Comparison of ENCODE assay signal across 18 cellular contexts in genomic region chr9:127789179-127789578, GRCh38. TPM values are rescaled to one million over a fixed set of nuclear protein-coding genes. Genes with fewer than 3 reads are reported as not detected.
DNase-seq lines count a peak whose midpoint lies in the region; ATAC-seq, FAIRE-seq and TF ChIP-seq lines count a peak whose summit lies in the region.
"Had no signal": no experiment of that assay in that cellular context is flagged by ENCODE, and none has a peak within 500 bp of the region (broad histone marks: within the 10 kb centered on the region; RNA-seq: fewer than 3 reads in every experiment).

No MANE protein-coding gene starts in this region.

- 75 to 80% methylated on average over 25 of the region's 25 CpGs for WGBS in pancreas, 2 donors

- peaks cover 40% of the 10 kb centered on the region for H3K4me1 Mint-ChIP-seq in activated T-cell treated with anti-CD3 and anti-CD28 coated beads, Interleukin-2, amount 50 U/mL, for 72 hours (ENCODE audit: low read depth)
- H3K4me1 Mint-ChIP-seq in brain = peaks cover 24% of the 10 kb centered on the region

- H3K9me2 ChIP-seq in Loucy (replicated peaks; ENCODE audit: low read depth, low read length) = no peaks in the 10 kb centered on the region

- peaks cover 89% of the 10 kb centered on the region for H3K79me2 ChIP-seq in Loucy (ENCODE audit: insufficient read depth, low read length)

- H3K27ac ChIP-seq in pancreas = peak overlapping the region in 2 of 4 donors; percentile 41 to 53
- H3K27ac ChIP-seq: esophagus muscularis mucosa, lower lobe of right lung, PC-9 had no signal

- H3K27me3 ChIP-seq in Loucy (ENCODE audit: insufficient read depth, low read length, poor library complexity, severe bottlenecking) (peaks cover 4% of the 10 kb centered on the region), pancreas (no peaks in the 10 kb centered on the region)
- H3K27me3 ChIP-seq: esophagus muscularis mucosa had no signal

- intact Hi-C loops in pancreas (cut with DNase I) = no loop called here

- no peaks in the 10 kb centered on the region for H3K9me3 Mint-ChIP-seq in activated T-cell treated with anti-CD3 and anti-CD28 coated beads, Interleukin-2, amount 50 U/mL, for 72 hours
- no peaks in the 10 kb centered on the region for H3K9me3 Mint-ChIP-seq in brain
- H3K9me3 Mint-ChIP-seq: CD14-positive monocyte; T-helper 2 cell treated with Interferon-gamma antibody and Interleukin-4, amounts not matched to agents 5 μg/mL and 100 μg/mL, for 36 hours had no signal

- H3K27ac Mint-ChIP-seq in activated T-cell treated with anti-CD3 and anti-CD28 coated beads, Interleukin-2, amount 50 U/mL, for 72 hours = peak overlapping the region; percentile 63
- H3K27ac Mint-ChIP-seq in brain = no peak overlapping the region
- H3K27ac Mint-ChIP-seq: T-helper 2 cell treated with Interferon-gamma antibody and Interleukin-4, amounts not matched to agents 5 μg/mL and 100 μg/mL, for 36 hours had no signal

- no peaks in the 10 kb centered on the region for H3K27me3 Mint-ChIP-seq in activated T-cell treated with anti-CD3 and anti-CD28 coated beads, Interleukin-2, amount 50 U/mL, for 72 hours (ENCODE audit: low read depth)
- H3K27me3 Mint-ChIP-seq in brain = peaks cover 3% of the 10 kb centered on the region

- H3K4me3 ChIP-seq in Loucy (ENCODE audit: low read length, poor library complexity, severe bottlenecking) (no peak overlapping the region), pancreas (no peak overlapping the region)
- H3K4me3 ChIP-seq: esophagus muscularis mucosa, lower lobe of right lung, PC-9, smooth muscle cell had no signal

- TF ChIP-seq CTCF in Loucy (conservative IDR thresholded peaks at IDR 0.05; ENCODE audit: low read length) (no peak), brain (conservative IDR thresholded peaks at IDR 0.05) (no peak), pancreas (IDR thresholded peaks at IDR 0.05) (no peak)

- H3K9ac ChIP-seq in Loucy (ENCODE audit: low read depth, low read length, poor library complexity, severe bottlenecking) = no peak overlapping the region

- ATAC-seq in activated T-cell treated with anti-CD3 and anti-CD28 coated beads, Interleukin-2, amount 50 U/mL, for 72 hours (replicated peaks in 1 of 2) = no peak
- ATAC-seq in pancreas (no peak), HG03520 (IDR thresholded peaks at IDR 0.05; ENCODE audit: unreplicated experiment) (no peak)
- ATAC-seq: lower lobe of right lung had no signal

- peaks cover 18 to 39% of the 10 kb centered on the region in 2 donors for H3K36me3 Mint-ChIP-seq in activated T-cell treated with anti-CD3 and anti-CD28 coated beads, Interleukin-2, amount 50 U/mL, for 72 hours (ENCODE audit: insufficient read depth in 2 of 2)
- peaks cover 51% of the 10 kb centered on the region for H3K36me3 Mint-ChIP-seq in brain

- FAIRE-seq in pancreas (lab: Jason Lieb, UNC) = no peak

- no peak for DNase-seq in activated T-cell treated with anti-CD3 and anti-CD28 coated beads, Interleukin-2, amount 50 U/mL, for 72 hours
- DNase-seq in activated T-cell treated with anti-CD3 and anti-CD28 coated beads, Interleukin-2, amount 50 U/mL, for 1 hour = no peak
- peak in 4 of 6 donors; percentile 38 to 75 (median 52) for DNase-seq in pancreas
- DNase-seq in activated gamma-delta T cell (lab: John Stamatoyannopoulos, UW) = no peak
- no peak for DNase-seq in NCI-H1436 treated with DMSO at 0.1 percent for 48 hours (lab: John Stamatoyannopoulos, UW)
- DNase-seq: lower lobe of right lung, NCI-H146, NCI-H2171 treated with DMSO at 0.1 percent for 48 hours, PC-9 had no signal

- peak overlapping the region; percentile 99 for H3K4me2 ChIP-seq in Loucy (ENCODE audit: low read depth, low read length, poor library complexity, severe bottlenecking)
- H3K4me2 ChIP-seq: PC-9, smooth muscle cell had no signal

- H3K4me1 ChIP-seq in Loucy (ENCODE audit: insufficient read depth, low read length, poor library complexity, severe bottlenecking) = peaks cover 55% of the 10 kb centered on the region
- peaks cover 30 to 49% (median 39%) of the 10 kb centered on the region in 3 donors for H3K4me1 ChIP-seq in pancreas

- H4K20me1 ChIP-seq in Loucy (ENCODE audit: insufficient read depth, low read length, poor library complexity, severe bottlenecking) = peaks cover 58% of the 10 kb centered on the region

- H3K36me3 ChIP-seq in Loucy (ENCODE audit: insufficient read depth, low read length) (peaks cover 59% of the 10 kb centered on the region), pancreas (peaks cover 5 to 55% (median 42%) of the 10 kb centered on the region in 3 donors)

- H3F3A ChIP-seq in Loucy (ENCODE audit: low read depth) = peaks cover 6% of the 10 kb centered on the region; the same call in 1 of the 2 replicates

- no peaks in the 10 kb centered on the region for H3K9me3 ChIP-seq in Loucy (ENCODE audit: insufficient read depth, low read depth, low read length)
- no peaks in the 10 kb centered on the region for H3K9me3 ChIP-seq in pancreas
- H3K9me3 ChIP-seq: esophagus muscularis mucosa, lower lobe of right lung had no signal

- peak overlapping the region in 1 of 2 donors; percentile 50 for H3K4me3 Mint-ChIP-seq in activated T-cell treated with anti-CD3 and anti-CD28 coated beads, Interleukin-2, amount 50 U/mL, for 72 hours
- H3K4me3 Mint-ChIP-seq in brain = peak overlapping the region in 3 of 5 experiments; percentile 27 to 43 (median 36)
- H3K4me3 Mint-ChIP-seq: CD14-positive monocyte; T-helper 2 cell treated with Interferon-gamma antibody and Interleukin-4, amounts not matched to agents 5 μg/mL and 100 μg/mL, for 36 hours had no signal

- H2AFZ ChIP-seq in Loucy (ENCODE audit: low read length) = no peak overlapping the region
- H2AFZ ChIP-seq: PC-9 had no signal

RNA-seq across cellular contexts. Expression of gene CDK9, which starts 3.3 kb away (rescaled TPM):
- 100 to 1,000 TPM in 1 of 2 donors, 10 to 100 TPM in 1; 99.4 to 105 TPM for total RNA-seq in activated T-cell treated with anti-CD3 and anti-CD28 coated beads, Interleukin-2, amount 50 U/mL, for 72 hours
- 68.6 TPM for polyA plus RNA-seq in brain (ENCODE audit: insufficient read depth, low read depth, low replicate concordance)
- 10 to 100 TPM; 33.9 to 58.2 (median 43.9) TPM for total RNA-seq in pancreas
- 100 to 1,000 TPM in 1 of 2 donors, 10 to 100 TPM in 1; 73.7 to 119 TPM for polyA plus RNA-seq in pancreas

RNA-seq across cellular contexts. Expression of gene SH2D3C, which starts 10.7 kb away (rescaled TPM):
- 10 to 100 TPM; 59.5 to 65.8 TPM for total RNA-seq in activated T-cell treated with anti-CD3 and anti-CD28 coated beads, Interleukin-2, amount 50 U/mL, for 72 hours
- polyA plus RNA-seq in brain (ENCODE audit: insufficient read depth, low read depth, low replicate concordance) (32.2 TPM), pancreas (1 to 10 TPM; 6.9 to 7.1 TPM)
- 1 to 10 TPM; 1.4 to 4.8 (median 1.8) TPM for total RNA-seq in pancreas
- total RNA-seq: A673, M059J, smooth muscle cell had no signal

RNA-seq across cellular contexts. Expression of gene FPGS, which starts 13.5 kb away (rescaled TPM):
- total RNA-seq in activated T-cell treated with anti-CD3 and anti-CD28 coated beads, Interleukin-2, amount 50 U/mL, for 72 hours = 10 to 100 TPM; 53.4 to 57.6 TPM
- polyA plus RNA-seq in brain (ENCODE audit: insufficient read depth, low read depth, low replicate concordance) = 55.8 TPM
- total RNA-seq in pancreas = 10 to 100 TPM; 27.0 to 41.3 (median 34.3) TPM
- polyA plus RNA-seq in pancreas = 10 to 100 TPM; 57.1 to 85.3 TPM

RNA-seq across cellular contexts. Expression of gene TOR2A, which starts 54.1 kb away (rescaled TPM):
- total RNA-seq in activated T-cell treated with anti-CD3 and anti-CD28 coated beads, Interleukin-2, amount 50 U/mL, for 72 hours = 10 to 100 TPM; 12.5 to 16.4 TPM
- polyA plus RNA-seq in brain (ENCODE audit: insufficient read depth, low read depth, low replicate concordance) (22.1 TPM), pancreas (10 to 100 TPM; 10.1 to 17.5 TPM)
- total RNA-seq in pancreas = 1 to 10 TPM; 4.2 to 9.0 (median 5.8) TPM

Comparison
In these comparisons a context has a peak if more than half of its experiments do, and no peak if none do; other contexts are left out.
1. DNase-seq: peak in pancreas (4 of 6); none in activated T-cell treated with anti-CD3 and anti-CD28 coated beads, Interleukin-2, amount 50 U/mL, for 72 hours (0 of 2), activated T-cell treated with anti-CD3 and anti-CD28 coated beads, Interleukin-2, amount 50 U/mL, for 1 hour (single experiment), activated gamma-delta T cell (single experiment) and NCI-H1436 treated with DMSO at 0.1 percent for 48 hours (single experiment).
2. RNA of gene SH2D3C, which starts 10.7 kb away (total RNA-seq): 59.5 to 65.8 TPM in activated T-cell treated with anti-CD3 and anti-CD28 coated beads, Interleukin-2, amount 50 U/mL, for 72 hours; 1.4 to 4.8 TPM in pancreas; every median in the first group is over 10 times any median in the second.